ENCODE assay signal across 15 cellular contexts in genomic region chr1:10958614-10959013, GRCh38. TPM values are rescaled to one million over a fixed set of nuclear protein-coding genes. Genes with fewer than 3 reads are reported as not detected.
A peak's percentile ranks its signal among the peaks of the same experiment; 100 is the strongest.
DNase-seq lines count a peak whose midpoint lies in the region; ATAC-seq and TF ChIP-seq lines count a peak whose summit lies in the region.
"Had no signal": no experiment of that assay in that cellular context is flagged by ENCODE, and none has a peak within 500 bp of the region (broad histone marks: within the 10 kb centered on the region; RNA-seq: fewer than 3 reads in every experiment).

No MANE protein-coding gene starts in this region.

- no peak overlapping the region for H3K27ac Mint-ChIP-seq in osteocyte (ENCODE audit: unreplicated experiment)
- H3K27ac Mint-ChIP-seq: natural killer cell treated with Interleukin-12 subunit alpha and Interleukin-12 subunit beta and Interleukin-15 and Interleukin-18, amount 100 ng/mL, for 72 hours had no signal

- H3K27me3 ChIP-seq in heart left ventricle = peaks cover 0 to 9% (median 0%) of the 10 kb centered on the region in 9 donors
- H3K27me3 ChIP-seq: MG63 had no signal

- no peaks in the 10 kb centered on the region for H3K9me3 Mint-ChIP-seq in osteocyte (ENCODE audit: unreplicated experiment)
- H3K9me3 Mint-ChIP-seq: activated T-cell treated with anti-CD3 and anti-CD28 coated beads, Interleukin-2, amount 50 U/mL, for 4 hours; natural killer cell treated with Interleukin-12 subunit alpha and Interleukin-12 subunit beta and Interleukin-15 and Interleukin-18, amount 100 ng/mL, for 72 hours had no signal

- H3K36me3 ChIP-seq in heart left ventricle = no peaks in the 10 kb centered on the region
- H3K36me3 ChIP-seq: MG63, SJCRH30, thoracic aorta had no signal

- peak; percentile 98 for DNase-seq in DMS153 treated with DMSO at 0.1 percent for 48 hours (lab: John Stamatoyannopoulos, UW; ENCODE audit: unreplicated experiment)
- peak; percentile 98 for DNase-seq in NCI-H146 (lab: John Stamatoyannopoulos, UW)
- DNase-seq in NCI-H345 treated with DMSO at 0.1 percent for 48 hours (lab: John Stamatoyannopoulos, UW; ENCODE audit: unreplicated experiment) = peak; percentile 95
- peak; percentile 65 for DNase-seq in iPS-NIHi11 (ENCODE audit: low spot score)
- DNase-seq in osteocyte (ENCODE audit: extremely low spot score, unreplicated experiment) = no peak
- no peak for DNase-seq in heart left ventricle
- DNase-seq: activated CD4-positive, alpha-beta T cell treated with anti-CD3 and anti-CD28 coated beads, Interleukin-2, amount 50 U/mL, for 4 hours; activated T-cell treated with anti-CD3 and anti-CD28 coated beads, Interleukin-2, amount 50 U/mL, for 4 hours; MG63; SJCRH30; stimulated activated CD4-positive, alpha-beta T cell treated with anti-CD3 and anti-CD28 coated beads, Interleukin-2, amount 100 ng/mL, for 24 hours had no signal

- intact Hi-C loops in heart left ventricle (cut with DNase I) = no loop called here

- no peak overlapping the region for H3K4me3 Mint-ChIP-seq in osteocyte (ENCODE audit: unreplicated experiment)
- H3K4me3 Mint-ChIP-seq: activated T-cell treated with anti-CD3 and anti-CD28 coated beads, Interleukin-2, amount 50 U/mL, for 4 hours; natural killer cell treated with Interleukin-12 subunit alpha and Interleukin-12 subunit beta and Interleukin-15 and Interleukin-18, amount 100 ng/mL, for 72 hours had no signal

- no peak overlapping the region for H3K27ac ChIP-seq in heart left ventricle
- H3K27ac ChIP-seq: SJCRH30, thoracic aorta had no signal

- peaks cover 0 to 10% (median 5%) of the 10 kb centered on the region in 12 donors for H3K9me3 ChIP-seq in heart left ventricle
- H3K9me3 ChIP-seq: SJCRH30 had no signal

- no peaks in the 10 kb centered on the region for H3K36me3 Mint-ChIP-seq in osteocyte (ENCODE audit: unreplicated experiment)
- H3K36me3 Mint-ChIP-seq: natural killer cell treated with Interleukin-12 subunit alpha and Interleukin-12 subunit beta and Interleukin-15 and Interleukin-18, amount 100 ng/mL, for 72 hours had no signal

- H3K4me3 ChIP-seq in heart left ventricle = no peak overlapping the region
- H3K4me3 ChIP-seq: MG63, SJCRH30, thoracic aorta had no signal

- TF ChIP-seq CTCF in osteocyte (IDR thresholded peaks at IDR 0.05) (no peak), heart left ventricle (IDR thresholded peaks at IDR 0.05) (no peak)

- H3K27me3 Mint-ChIP-seq in osteocyte (ENCODE audit: unreplicated experiment) = peaks cover 12% of the 10 kb centered on the region

- no peak for TF ChIP-seq POLR2A in heart left ventricle (IDR thresholded peaks at IDR 0.05)

- 76 to 88% (median 83%) methylated on average over 10 of the region's 10 CpGs for WGBS in heart left ventricle, 4 donors

- H3K4me1 ChIP-seq in heart left ventricle = peaks cover 0 to 22% (median 5%) of the 10 kb centered on the region in 12 donors

- no peak for ATAC-seq in GM19023 (IDR thresholded peaks at IDR 0.05; ENCODE audit: unreplicated experiment)
- ATAC-seq in GM21381 (IDR thresholded peaks at IDR 0.05; ENCODE audit: unreplicated experiment) = no peak
- ATAC-seq in heart left ventricle = no peak
- ATAC-seq: activated T-cell treated with anti-CD3 and anti-CD28 coated beads, Interleukin-2, amount 50 U/mL, for 4 hours; natural killer cell treated with Interleukin-12 subunit alpha and Interleukin-12 subunit beta and Interleukin-15 and Interleukin-18, amount 100 ng/mL, for 72 hours had no signal

- H3K4me1 Mint-ChIP-seq in osteocyte (ENCODE audit: unreplicated experiment) = peaks cover 5% of the 10 kb centered on the region

RNA-seq across cellular contexts. Expression of gene TARDBP, which starts 53.8 kb away (rescaled TPM):
- total RNA-seq in osteocyte (117 and 119 TPM in 2 replicates), heart left ventricle (100 to 1,000 TPM in 6 of 9 donors, 10 to 100 TPM in 3; 66.9 to 115 (median 103) TPM)
- polyA plus RNA-seq in heart left ventricle = 100 to 1,000 TPM in 1 of 2 donors, 10 to 100 TPM in 1; 66.3 to 138 TPM

Comparison
In these comparisons a context has a peak if more than half of its experiments do, and no peak if none do; other contexts are left out.
1. DNase-seq: peak in DMS153 treated with DMSO at 0.1 percent for 48 hours (single experiment), NCI-H146 (single experiment), NCI-H345 treated with DMSO at 0.1 percent for 48 hours (single experiment) and iPS-NIHi11 (single experiment); none in osteocyte (single experiment) and heart left ventricle (0 of 5).